2 cellular contexts compared by ENCODE assay signal in genomic region chr9:116116411-116116810, GRCh38.
TF ChIP-seq lines count a peak whose summit lies in the region.

No MANE protein-coding gene starts in this region.

TF ChIP-seq in A549, 52 proteins besides CTCF, POLR2A, EP300 and RAD21 (continued from another document):
- TF ChIP-seq HMGXB4 (CRISPR knock-in tag; IDR thresholded peaks at IDR 0.05; ENCODE audit: borderline replicate concordance) = no peak
- no peak for TF ChIP-seq BHLHE40 (IDR thresholded peaks at IDR 0.05; ENCODE audit: low read depth, low read length)
- TF ChIP-seq ZC3H11A (IDR thresholded peaks at IDR 0.05) = no peak
- no peak for TF ChIP-seq JUN (IDR thresholded peaks at IDR 0.05)
- TF ChIP-seq NR3C1 (IDR thresholded peaks at IDR 0.05) = no peak
- TF ChIP-seq ATOH8 (CRISPR knock-in tag; IDR thresholded peaks at IDR 0.05; ENCODE audit: low read depth) = no peak
- TF ChIP-seq E2F6 (IDR thresholded peaks at IDR 0.05; ENCODE audit: borderline replicate concordance, low read depth) = no peak
- no peak for TF ChIP-seq HEYL (CRISPR knock-in tag; IDR thresholded peaks at IDR 0.05)
- no peak for TF ChIP-seq CBX2 (IDR thresholded peaks at IDR 0.05; ENCODE audit: borderline replicate concordance, low read depth)

TF ChIP-seq in GM23338, 12 proteins besides CTCF, POLR2A, EP300 and RAD21 (continued from another document):
- TF ChIP-seq, protein P1, sequence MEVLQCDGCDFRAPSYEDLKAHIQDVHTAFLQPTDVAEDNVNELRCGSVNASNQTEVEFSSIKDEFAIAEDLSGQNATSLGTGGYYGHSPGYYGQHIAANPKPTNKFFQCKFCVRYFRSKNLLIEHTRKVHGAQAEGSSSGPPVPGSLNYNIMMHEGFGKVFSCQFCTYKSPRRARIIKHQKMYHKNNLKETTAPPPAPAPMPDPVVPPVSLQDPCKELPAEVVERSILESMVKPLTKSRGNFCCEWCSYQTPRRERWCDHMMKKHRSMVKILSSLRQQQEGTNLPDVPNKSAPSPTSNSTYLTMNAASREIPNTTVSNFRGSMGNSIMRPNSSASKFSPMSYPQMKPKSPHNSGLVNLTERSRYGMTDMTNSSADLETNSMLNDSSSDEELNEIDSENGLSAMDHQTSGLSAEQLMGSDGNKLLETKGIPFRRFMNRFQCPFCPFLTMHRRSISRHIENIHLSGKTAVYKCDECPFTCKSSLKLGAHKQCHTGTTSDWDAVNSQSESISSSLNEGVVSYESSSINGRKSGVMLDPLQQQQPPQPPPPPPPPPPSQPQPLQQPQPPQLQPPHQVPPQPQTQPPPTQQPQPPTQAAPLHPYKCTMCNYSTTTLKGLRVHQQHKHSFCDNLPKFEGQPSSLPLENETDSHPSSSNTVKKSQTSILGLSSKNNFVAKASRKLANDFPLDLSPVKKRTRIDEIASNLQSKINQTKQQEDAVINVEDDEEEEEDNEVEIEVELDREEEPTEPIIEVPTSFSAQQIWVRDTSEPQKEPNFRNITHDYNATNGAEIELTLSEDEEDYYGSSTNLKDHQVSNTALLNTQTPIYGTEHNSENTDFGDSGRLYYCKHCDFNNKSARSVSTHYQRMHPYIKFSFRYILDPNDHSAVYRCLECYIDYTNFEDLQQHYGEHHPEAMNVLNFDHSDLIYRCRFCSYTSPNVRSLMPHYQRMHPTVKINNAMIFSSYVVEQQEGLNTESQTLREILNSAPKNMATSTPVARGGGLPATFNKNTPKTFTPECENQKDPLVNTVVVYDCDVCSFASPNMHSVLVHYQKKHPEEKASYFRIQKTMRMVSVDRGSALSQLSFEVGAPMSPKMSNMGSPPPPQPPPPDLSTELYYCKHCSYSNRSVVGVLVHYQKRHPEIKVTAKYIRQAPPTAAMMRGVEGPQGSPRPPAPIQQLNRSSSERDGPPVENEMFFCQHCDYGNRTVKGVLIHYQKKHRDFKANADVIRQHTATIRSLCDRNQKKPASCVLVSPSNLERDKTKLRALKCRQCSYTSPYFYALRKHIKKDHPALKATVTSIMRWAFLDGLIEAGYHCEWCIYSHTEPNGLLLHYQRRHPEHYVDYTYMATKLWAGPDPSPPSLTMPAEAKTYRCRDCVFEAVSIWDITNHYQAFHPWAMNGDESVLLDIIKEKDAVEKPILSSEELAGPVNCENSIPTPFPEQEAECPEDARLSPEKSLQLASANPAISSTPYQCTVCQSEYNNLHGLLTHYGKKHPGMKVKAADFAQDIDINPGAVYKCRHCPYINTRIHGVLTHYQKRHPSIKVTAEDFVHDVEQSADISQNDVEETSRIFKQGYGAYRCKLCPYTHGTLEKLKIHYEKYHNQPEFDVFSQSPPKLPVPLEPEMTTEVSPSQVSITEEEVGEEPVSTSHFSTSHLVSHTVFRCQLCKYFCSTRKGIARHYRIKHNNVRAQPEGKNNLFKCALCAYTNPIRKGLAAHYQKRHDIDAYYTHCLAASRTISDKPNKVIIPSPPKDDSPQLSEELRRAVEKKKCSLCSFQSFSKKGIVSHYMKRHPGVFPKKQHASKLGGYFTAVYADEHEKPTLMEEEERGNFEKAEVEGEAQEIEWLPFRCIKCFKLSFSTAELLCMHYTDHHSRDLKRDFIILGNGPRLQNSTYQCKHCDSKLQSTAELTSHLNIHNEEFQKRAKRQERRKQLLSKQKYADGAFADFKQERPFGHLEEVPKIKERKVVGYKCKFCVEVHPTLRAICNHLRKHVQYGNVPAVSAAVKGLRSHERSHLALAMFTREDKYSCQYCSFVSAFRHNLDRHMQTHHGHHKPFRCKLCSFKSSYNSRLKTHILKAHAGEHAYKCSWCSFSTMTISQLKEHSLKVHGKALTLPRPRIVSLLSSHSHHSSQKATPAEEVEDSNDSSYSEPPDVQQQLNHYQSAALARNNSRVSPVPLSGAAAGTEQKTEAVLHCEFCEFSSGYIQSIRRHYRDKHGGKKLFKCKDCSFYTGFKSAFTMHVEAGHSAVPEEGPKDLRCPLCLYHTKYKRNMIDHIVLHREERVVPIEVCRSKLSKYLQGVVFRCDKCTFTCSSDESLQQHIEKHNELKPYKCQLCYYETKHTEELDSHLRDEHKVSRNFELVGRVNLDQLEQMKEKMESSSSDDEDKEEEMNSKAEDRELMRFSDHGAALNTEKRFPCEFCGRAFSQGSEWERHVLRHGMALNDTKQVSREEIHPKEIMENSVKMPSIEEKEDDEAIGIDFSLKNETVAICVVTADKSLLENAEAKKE (CRISPR knock-in tag; IDR thresholded peaks at IDR 0.05) = no peak
- TF ChIP-seq ZNF114 (CRISPR knock-in tag; IDR thresholded peaks at IDR 0.05) (no peak), CREB1 (CRISPR knock-in tag; IDR thresholded peaks at IDR 0.05; ENCODE audit: low read depth) (no peak), STAT1 (IDR thresholded peaks at IDR 0.05; ENCODE audit: unreplicated experiment) (no peak), EZH2phosphoT487 (IDR thresholded peaks at IDR 0.05; ENCODE audit: unreplicated experiment) (no peak), POLR2AphosphoS5 (IDR thresholded peaks at IDR 0.05; ENCODE audit: low read depth) (no peak), ETS1 (IDR thresholded peaks at IDR 0.05) (no peak)
- TF ChIP-seq, protein P2, sequence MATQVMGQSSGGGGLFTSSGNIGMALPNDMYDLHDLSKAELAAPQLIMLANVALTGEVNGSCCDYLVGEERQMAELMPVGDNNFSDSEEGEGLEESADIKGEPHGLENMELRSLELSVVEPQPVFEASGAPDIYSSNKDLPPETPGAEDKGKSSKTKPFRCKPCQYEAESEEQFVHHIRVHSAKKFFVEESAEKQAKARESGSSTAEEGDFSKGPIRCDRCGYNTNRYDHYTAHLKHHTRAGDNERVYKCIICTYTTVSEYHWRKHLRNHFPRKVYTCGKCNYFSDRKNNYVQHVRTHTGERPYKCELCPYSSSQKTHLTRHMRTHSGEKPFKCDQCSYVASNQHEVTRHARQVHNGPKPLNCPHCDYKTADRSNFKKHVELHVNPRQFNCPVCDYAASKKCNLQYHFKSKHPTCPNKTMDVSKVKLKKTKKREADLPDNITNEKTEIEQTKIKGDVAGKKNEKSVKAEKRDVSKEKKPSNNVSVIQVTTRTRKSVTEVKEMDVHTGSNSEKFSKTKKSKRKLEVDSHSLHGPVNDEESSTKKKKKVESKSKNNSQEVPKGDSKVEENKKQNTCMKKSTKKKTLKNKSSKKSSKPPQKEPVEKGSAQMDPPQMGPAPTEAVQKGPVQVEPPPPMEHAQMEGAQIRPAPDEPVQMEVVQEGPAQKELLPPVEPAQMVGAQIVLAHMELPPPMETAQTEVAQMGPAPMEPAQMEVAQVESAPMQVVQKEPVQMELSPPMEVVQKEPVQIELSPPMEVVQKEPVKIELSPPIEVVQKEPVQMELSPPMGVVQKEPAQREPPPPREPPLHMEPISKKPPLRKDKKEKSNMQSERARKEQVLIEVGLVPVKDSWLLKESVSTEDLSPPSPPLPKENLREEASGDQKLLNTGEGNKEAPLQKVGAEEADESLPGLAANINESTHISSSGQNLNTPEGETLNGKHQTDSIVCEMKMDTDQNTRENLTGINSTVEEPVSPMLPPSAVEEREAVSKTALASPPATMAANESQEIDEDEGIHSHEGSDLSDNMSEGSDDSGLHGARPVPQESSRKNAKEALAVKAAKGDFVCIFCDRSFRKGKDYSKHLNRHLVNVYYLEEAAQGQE (IDR thresholded peaks at IDR 0.05; ENCODE audit: unreplicated experiment) = no peak
